ENCODE assay signal across 8 cellular contexts in the genomic region with DNA sequence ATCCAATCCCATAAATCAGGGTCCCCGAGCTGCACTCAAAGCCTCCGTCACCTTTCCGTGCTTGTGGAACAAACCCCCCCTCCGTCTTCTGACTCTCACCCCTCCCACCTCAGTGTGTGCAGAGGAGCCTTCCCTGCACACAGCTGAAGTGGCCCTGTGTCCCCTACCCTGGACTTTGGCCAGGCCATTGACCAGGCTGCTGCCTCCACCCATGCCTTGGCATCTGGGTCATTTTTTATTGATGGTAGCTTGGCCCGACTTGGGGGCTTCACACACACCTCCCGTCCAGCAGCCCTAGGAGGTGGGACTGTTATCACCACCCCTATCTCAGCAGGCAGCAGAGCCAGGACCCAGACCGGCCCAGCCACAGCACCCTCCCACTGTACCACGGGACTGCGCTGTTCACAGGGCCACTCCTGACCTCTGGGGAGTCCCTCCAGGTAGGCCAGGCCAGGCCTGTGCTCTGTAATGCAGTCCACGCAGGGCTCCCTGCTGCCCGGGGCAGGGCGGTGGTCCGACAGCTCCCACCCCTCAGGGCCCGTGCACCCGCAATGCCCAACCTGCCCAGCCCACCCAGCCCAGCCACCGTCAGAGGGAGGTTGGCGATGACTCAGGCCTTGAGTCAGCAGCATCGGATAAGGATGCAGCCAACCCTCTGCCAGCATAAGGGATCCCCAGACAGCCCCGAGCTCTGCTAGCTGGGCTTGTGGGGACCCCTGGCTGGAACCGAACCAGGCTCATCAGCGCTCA.
A peak's percentile ranks its signal among the peaks of the same experiment; 100 is the strongest.
DNase-seq lines count a peak whose midpoint lies in the region; ATAC-seq lines count a peak whose summit lies in the region.

No MANE protein-coding gene starts in this region.

- peaks cover 38 to 63% of the 10 kb centered on the region in 2 donors for H3K4me1 Mint-ChIP-seq in stimulated activated naive B cell treated with anti-CD40 and anti-IgM and Interleukin-4, amounts not matched to agents 10 μg/mL and 1 μg/mL and 100 μg/mL, for 72 hours

- DNase-seq in HPDE6-E6E7 (ENCODE audit: extremely low spot score) (peak; percentile 93), adipocyte (ENCODE audit: low read depth) (peak; percentile 78), hepatic stellate cell (ENCODE audit: low spot score) (peak; percentile 93), NCI-H1417 treated with DMSO at 0.1 percent for 48 hours (lab: John Stamatoyannopoulos, UW) (no peak), KBM-7 (no peak)
- no peak for DNase-seq in stimulated activated naive B cell treated with anti-CD40 and anti-IgM and Interleukin-4, amounts not matched to agents 10 μg/mL and 1 μg/mL and 100 μg/mL, for 72 hours

- ATAC-seq in stimulated activated naive B cell treated with anti-CD40 and anti-IgM and Interleukin-4, amounts not matched to agents 10 μg/mL and 1 μg/mL and 100 μg/mL, for 72 hours (replicated peaks) = no peak
- ATAC-seq in HG02763 (IDR thresholded peaks at IDR 0.05; ENCODE audit: unreplicated experiment) = no peak
- no peak for ATAC-seq in HG02981 (IDR thresholded peaks at IDR 0.05; ENCODE audit: unreplicated experiment)

- peak overlapping the region; percentile 55 for H3K4me3 ChIP-seq in adipocyte (ENCODE audit: low read length)

- in situ Hi-C loops in KBM-7 (cut with MboI; ENCODE audit: low pct_unique_long_range_greater_than_20kb, low sequenced_read_pairs) = no loop called here

- H3K9ac ChIP-seq in adipocyte (ENCODE audit: low read length) = peak overlapping the region; percentile 68

- no peaks in the 10 kb centered on the region for H3K27me3 ChIP-seq in adipocyte (replicated peaks; ENCODE audit: control insufficient read depth, insufficient read depth, low read length)

- no peaks in the 10 kb centered on the region for H3K9me3 ChIP-seq in adipocyte (ENCODE audit: control insufficient read depth, low read length)

- no peak overlapping the region for H3K4me3 Mint-ChIP-seq in stimulated activated naive B cell treated with anti-CD40 and anti-IgM and Interleukin-4, amounts not matched to agents 10 μg/mL and 1 μg/mL and 100 μg/mL, for 72 hours

- H3K36me3 ChIP-seq in adipocyte (ENCODE audit: control insufficient read depth, insufficient read depth, low read length, severe bottlenecking) = no peaks in the 10 kb centered on the region

- H3K4me1 ChIP-seq in adipocyte (ENCODE audit: control insufficient read depth, insufficient read depth, low read length) = peaks cover 41% of the 10 kb centered on the region

- peak overlapping the region; percentile 72 for H3K27ac Mint-ChIP-seq in stimulated activated naive B cell treated with anti-CD40 and anti-IgM and Interleukin-4, amounts not matched to agents 10 μg/mL and 1 μg/mL and 100 μg/mL, for 72 hours

- H3K27me3 Mint-ChIP-seq in stimulated activated naive B cell treated with anti-CD40 and anti-IgM and Interleukin-4, amounts not matched to agents 10 μg/mL and 1 μg/mL and 100 μg/mL, for 72 hours = no peaks in the 10 kb centered on the region

- H3K36me3 Mint-ChIP-seq in stimulated activated naive B cell treated with anti-CD40 and anti-IgM and Interleukin-4, amounts not matched to agents 10 μg/mL and 1 μg/mL and 100 μg/mL, for 72 hours = peaks cover 1 to 5% of the 10 kb centered on the region in 2 donors

- H3K9me3 Mint-ChIP-seq in stimulated activated naive B cell treated with anti-CD40 and anti-IgM and Interleukin-4, amounts not matched to agents 10 μg/mL and 1 μg/mL and 100 μg/mL, for 72 hours = peaks cover 4 to 6% of the 10 kb centered on the region in 2 donors

Comparison
In these comparisons a context has a peak if more than half of its experiments do, and no peak if none do; other contexts are left out.
1. DNase-seq: peak in HPDE6-E6E7 (single experiment), adipocyte (single experiment) and hepatic stellate cell (single experiment); none in stimulated activated naive B cell treated with anti-CD40 and anti-IgM and Interleukin-4, amounts not matched to agents 10 μg/mL and 1 μg/mL and 100 μg/mL, for 72 hours (single experiment), NCI-H1417 treated with DMSO at 0.1 percent for 48 hours (single experiment) and KBM-7 (single experiment).